In genomic region chr20:58294497-58295455, GRCh38 we compare ENCODE assay signal across 27 cellular contexts. TPM values are rescaled to one million over a fixed set of nuclear protein-coding genes. Genes with fewer than 3 reads are reported as not detected.
DNase-seq lines count a peak whose midpoint lies in the region; ATAC-seq and TF ChIP-seq lines count a peak whose summit lies in the region.
"Had no signal": no experiment of that assay in that cellular context is flagged by ENCODE, and none has a peak within 500 bp of the region (broad histone marks: within the 10 kb centered on the region; RNA-seq: fewer than 3 reads in every experiment).

No MANE protein-coding gene starts in this region.

- no peaks in the 10 kb centered on the region for H3K36me3 ChIP-seq in spleen

- H3K4me3 ChIP-seq in epithelial cell of esophagus (ENCODE audit: low read length) (no peak overlapping the region), spleen (no peak overlapping the region)
- H3K4me3 ChIP-seq: mucosa of descending colon had no signal

- H3K4me1 Mint-ChIP-seq in nephron: peaks cover 17% of the 10 kb centered on the region
- peaks cover 6% of the 10 kb centered on the region for H3K4me1 Mint-ChIP-seq in stimulated activated naive CD8-positive, alpha-beta T cell treated with anti-CD3 and anti-CD28 coated beads, Interleukin-15, amount 100 ng/mL, for 72 hours

- no peak for TF ChIP-seq POLR2A in spleen (IDR thresholded peaks at IDR 0.05)

- intact Hi-C loops in spleen (cut with DNase I; ENCODE audit: low total_unique reads): no loop called here

- peaks cover 2% of the 10 kb centered on the region for H3K9me3 Mint-ChIP-seq in nephron
- H3K9me3 Mint-ChIP-seq in stimulated activated naive CD8-positive, alpha-beta T cell treated with anti-CD3 and anti-CD28 coated beads, Interleukin-15, amount 100 ng/mL, for 72 hours: no peaks in the 10 kb centered on the region
- H3K9me3 Mint-ChIP-seq: activated CD8-positive, alpha-beta T cell treated with anti-CD3 and anti-CD28 coated beads for 36 hours; activated T-cell treated with anti-CD3 and anti-CD28 coated beads, Interleukin-2, amount 50 U/mL, for 72 hours; CD4-positive, alpha-beta memory T cell; effector memory CD8-positive, alpha-beta T cell; T-cell had no signal

- DNase-seq in EH (ENCODE audit: low read depth) (peak; percentile 11), M059J (ENCODE audit: low read depth) (peak; percentile 59), epithelial cell of esophagus (ENCODE audit: low read depth) (peak; percentile 69), iPS-NIHi11 (ENCODE audit: low spot score) (no peak), NCI-H1694 (lab: John Stamatoyannopoulos, UW) (no peak), spleen (no peak)
- no peak for DNase-seq in stimulated activated naive CD8-positive, alpha-beta T cell treated with anti-CD3 and anti-CD28 coated beads, Interleukin-15, amount 100 ng/mL, for 72 hours
- DNase-seq: activated CD8-positive, alpha-beta T cell treated with anti-CD3 and anti-CD28 coated beads for 36 hours; activated T-cell treated with anti-CD3 and anti-CD28 coated beads, Interleukin-2, amount 50 U/mL, for 72 hours; caudate nucleus; CD4-positive, alpha-beta memory T cell; DND-41; effector memory CD8-positive, alpha-beta T cell; GOT3; hypothalamus; KBM-7; left colon; mucosa of descending colon; NCI-H1048; NCI-H510A; nucleus accumbens; Right ventricle myocardium superior; stimulated activated CD4-positive, alpha-beta T cell treated with anti-CD3 and anti-CD28 coated beads, Interleukin-1b, Interleukin-23, amount 100 ng/mL, for 48 hours; T-cell had no signal

- ATAC-seq in stimulated activated naive CD8-positive, alpha-beta T cell treated with anti-CD3 and anti-CD28 coated beads, Interleukin-15, amount 100 ng/mL, for 72 hours: no peak
- ATAC-seq: activated CD8-positive, alpha-beta T cell treated with anti-CD3 and anti-CD28 coated beads for 36 hours; activated T-cell treated with anti-CD3 and anti-CD28 coated beads, Interleukin-2, amount 50 U/mL, for 72 hours; effector memory CD8-positive, alpha-beta T cell; left colon; mucosa of descending colon; sciatic nerve; T-cell had no signal

- H3K9me3 ChIP-seq in spleen: no peaks in the 10 kb centered on the region
- H3K9me3 ChIP-seq: mucosa of descending colon had no signal

- TF ChIP-seq CTCF in epithelial cell of esophagus (IDR thresholded peaks at IDR 0.05; ENCODE audit: insufficient read depth, low read depth, low read length, missing control alignments) (no peak), nephron (IDR thresholded peaks at IDR 0.05; ENCODE audit: unreplicated experiment in 3 of 3) (no peak), spleen (IDR thresholded peaks at IDR 0.05 in 8 of 11, conservative IDR thresholded peaks at IDR 0.05 in 3 of 11) (no peak)

- no peak overlapping the region for H3K4me3 Mint-ChIP-seq in nephron
- H3K4me3 Mint-ChIP-seq in stimulated activated naive CD8-positive, alpha-beta T cell treated with anti-CD3 and anti-CD28 coated beads, Interleukin-15, amount 100 ng/mL, for 72 hours: no peak overlapping the region
- H3K4me3 Mint-ChIP-seq: activated CD8-positive, alpha-beta T cell treated with anti-CD3 and anti-CD28 coated beads for 36 hours; activated T-cell treated with anti-CD3 and anti-CD28 coated beads, Interleukin-2, amount 50 U/mL, for 72 hours; CD4-positive, alpha-beta memory T cell; effector memory CD8-positive, alpha-beta T cell; T-cell had no signal

- H3K27ac ChIP-seq in spleen: no peak overlapping the region
- H3K27ac ChIP-seq: VCaP had no signal

- H3K27ac Mint-ChIP-seq in nephron: peak overlapping the region in 2 of 3 experiments; percentile 4 to 6
- no peak overlapping the region for H3K27ac Mint-ChIP-seq in stimulated activated naive CD8-positive, alpha-beta T cell treated with anti-CD3 and anti-CD28 coated beads, Interleukin-15, amount 100 ng/mL, for 72 hours
- H3K27ac Mint-ChIP-seq: activated CD8-positive, alpha-beta T cell treated with anti-CD3 and anti-CD28 coated beads for 36 hours; activated T-cell treated with anti-CD3 and anti-CD28 coated beads, Interleukin-2, amount 50 U/mL, for 72 hours; T-cell had no signal

- H3K36me3 Mint-ChIP-seq in nephron (ENCODE audit: low read depth): peaks cover 13% of the 10 kb centered on the region

- peaks cover 6% of the 10 kb centered on the region for H3K27me3 Mint-ChIP-seq in nephron (ENCODE audit: low read depth)
- H3K27me3 Mint-ChIP-seq in stimulated activated naive CD8-positive, alpha-beta T cell treated with anti-CD3 and anti-CD28 coated beads, Interleukin-15, amount 100 ng/mL, for 72 hours: no peaks in the 10 kb centered on the region
- H3K27me3 Mint-ChIP-seq: activated CD8-positive, alpha-beta T cell treated with anti-CD3 and anti-CD28 coated beads for 36 hours; CD4-positive, alpha-beta memory T cell; effector memory CD8-positive, alpha-beta T cell; T-cell had no signal

- WGBS in spleen, 5 donors: 74 to 89% (median 83%) methylated on average over 13 of the region's 13 CpGs

- H3K27me3 ChIP-seq in spleen (replicated peaks in 1 of 7): no peaks in the 10 kb centered on the region

- peaks cover 0 to 16% (median 2%) of the 10 kb centered on the region in 6 donors for H3K4me1 ChIP-seq in spleen

RNA-seq across cellular contexts. Expression of gene RAB22A, which starts 14.7 kb away (rescaled TPM):
- total RNA-seq in M059J (2014; rRNA removed; shearing (Covaris generic)): 19.5 and 25.5 TPM in 2 replicates
- 10 to 100 TPM; 14.9 to 22.6 (median 21.0) TPM for total RNA-seq in spleen
- polyA plus RNA-seq in spleen: 1 to 10 TPM; 4.2 to 6.4 (median 4.8) TPM

Comparison
In these comparisons a context has a peak if more than half of its experiments do, and no peak if none do; other contexts are left out.
1. DNase-seq: peak in EH (single experiment), M059J (single experiment) and epithelial cell of esophagus (single experiment); none in iPS-NIHi11 (single experiment), NCI-H1694 (single experiment), spleen (single experiment) and stimulated activated naive CD8-positive, alpha-beta T cell treated with anti-CD3 and anti-CD28 coated beads, Interleukin-15, amount 100 ng/mL, for 72 hours (0 of 2).
2. H3K27ac Mint-ChIP-seq: peak in nephron (2 of 3); none in stimulated activated naive CD8-positive, alpha-beta T cell treated with anti-CD3 and anti-CD28 coated beads, Interleukin-15, amount 100 ng/mL, for 72 hours (0 of 2).